27 cellular contexts compared by ENCODE assay signal in genomic region chr2:228417966-228418365, GRCh38.
DNase-seq lines count a peak whose midpoint lies in the region; ATAC-seq, FAIRE-seq and TF ChIP-seq lines count a peak whose summit lies in the region.
"Had no signal": no experiment of that assay in that cellular context is flagged by ENCODE, and none has a peak within 500 bp of the region (broad histone marks: within the 10 kb centered on the region; RNA-seq: fewer than 3 reads in every experiment).

No MANE protein-coding gene starts in this region.

- H3K27me3 ChIP-seq in RWPE2 (ENCODE audit: insufficient read depth, poor library complexity, severe bottlenecking) (no peaks in the 10 kb centered on the region), right atrium auricular region (no peaks in the 10 kb centered on the region)
- H3K27me3 ChIP-seq: ascending aorta, hepatocyte had no signal

- peak; percentile 12; the same call in 1 of the 3 replicates for ATAC-seq in RWPE2 (ENCODE audit: low read depth)
- ATAC-seq: stimulated activated naive CD8-positive, alpha-beta T cell treated with anti-CD3 and anti-CD28 coated beads, Interleukin-15, amount 100 ng/mL, for 72 hours had no signal

- no peaks in the 10 kb centered on the region for H3K36me3 ChIP-seq in RWPE2 (ENCODE audit: low read depth)
- no peaks in the 10 kb centered on the region for H3K36me3 ChIP-seq in right atrium auricular region
- H3K36me3 ChIP-seq: ascending aorta had no signal

- no peak overlapping the region for H3K27ac ChIP-seq in RWPE2 (ENCODE audit: poor library complexity, severe bottlenecking)
- H3K27ac ChIP-seq in right atrium auricular region: no peak overlapping the region
- H3K27ac ChIP-seq: A549, ascending aorta, hepatocyte had no signal

- DNase-seq in A172 (ENCODE audit: low spot score) (peak; percentile 24), H4 (ENCODE audit: low spot score) (peak; percentile 65), RWPE2 (ENCODE audit: low spot score) (no peak), iris pigment epithelial cell (ENCODE audit: low read depth) (peak; percentile 4), Kasumi-1 (lab: John Stamatoyannopoulos, UW) (no peak), D721Med (ENCODE audit: insufficient read length, low spot score) (no peak), right atrium auricular region (ENCODE audit: low spot score) (no peak)
- DNase-seq in activated T-cell treated with anti-CD3 and anti-CD28 coated beads, Interleukin-2, amount 50 U/mL, for 24 hours: no peak
- DNase-seq: activated CD4-positive, alpha-beta T cell treated with anti-CD3 and anti-CD28 coated beads, Interleukin-2, amount 50 U/mL, for 48 hours; activated naive CD4-positive, alpha-beta T cell treated with Interleukin-2 at 50 U/mL for 16 hours; activated T-cell treated with anti-CD3 and anti-CD28 coated beads for 4 hours; DMS153; KG1; kidney; NCI-H1092 treated with DMSO at 0.1 percent for 48 hours; NCI-H2107; NCI-H526; posterior cingulate gyrus; SIG-M5; small intestine; stimulated activated CD4-positive, alpha-beta T cell treated with anti-CD3 and anti-CD28 coated beads, Interleukin-4, amount 100 ng/mL, for 1 hour; stimulated activated naive CD8-positive, alpha-beta T cell treated with anti-CD3 and anti-CD28 coated beads, Interleukin-15, amount 100 ng/mL, for 72 hours; T-helper 1 cell; trophoblast cell had no signal

- TF ChIP-seq CTCF in RWPE2 (IDR thresholded peaks at IDR 0.05; ENCODE audit: poor library complexity, severe bottlenecking) (no peak), D721Med (IDR thresholded peaks at IDR 0.05; ENCODE audit: insufficient read depth, missing control alignments) (no peak), right atrium auricular region (IDR thresholded peaks at IDR 0.05) (no peak)

- H3K4me3 Mint-ChIP-seq in activated T-cell treated with anti-CD3 and anti-CD28 coated beads, Interleukin-2, amount 50 U/mL, for 24 hours: no peak overlapping the region
- H3K4me3 Mint-ChIP-seq: stimulated activated naive CD8-positive, alpha-beta T cell treated with anti-CD3 and anti-CD28 coated beads, Interleukin-15, amount 100 ng/mL, for 72 hours had no signal

- H3K4me1 ChIP-seq in RWPE2 (ENCODE audit: insufficient read depth, poor library complexity, severe bottlenecking) (peaks cover 6% of the 10 kb centered on the region), right atrium auricular region (no peaks in the 10 kb centered on the region)
- H3K4me1 ChIP-seq: A549, ascending aorta had no signal

- FAIRE-seq in D721Med (lab: Jason Lieb, UNC): no peak
- FAIRE-seq: A549, kidney, small intestine had no signal

- H3K4me3 ChIP-seq in RWPE2 (ENCODE audit: severe bottlenecking) (no peak overlapping the region), right atrium auricular region (no peak overlapping the region)
- H3K4me3 ChIP-seq: A549, ascending aorta, hepatocyte had no signal

- H3K4me1 Mint-ChIP-seq in activated T-cell treated with anti-CD3 and anti-CD28 coated beads, Interleukin-2, amount 50 U/mL, for 24 hours (ENCODE audit: low read depth): no peaks in the 10 kb centered on the region
- H3K4me1 Mint-ChIP-seq: stimulated activated naive CD8-positive, alpha-beta T cell treated with anti-CD3 and anti-CD28 coated beads, Interleukin-15, amount 100 ng/mL, for 72 hours had no signal

- no peaks in the 10 kb centered on the region for H3K36me3 Mint-ChIP-seq in activated T-cell treated with anti-CD3 and anti-CD28 coated beads, Interleukin-2, amount 50 U/mL, for 24 hours (ENCODE audit: low read depth)

- H3K9me3 ChIP-seq in RWPE2 (ENCODE audit: severe bottlenecking) (no peaks in the 10 kb centered on the region), right atrium auricular region (no peaks in the 10 kb centered on the region)
- H3K9me3 ChIP-seq: A549, ascending aorta had no signal

- peaks cover 9% of the 10 kb centered on the region for H3K9me3 Mint-ChIP-seq in activated T-cell treated with anti-CD3 and anti-CD28 coated beads, Interleukin-2, amount 50 U/mL, for 24 hours

- H3K27ac Mint-ChIP-seq in activated T-cell treated with anti-CD3 and anti-CD28 coated beads, Interleukin-2, amount 50 U/mL, for 24 hours: no peak overlapping the region

- no peaks in the 10 kb centered on the region for H3K27me3 Mint-ChIP-seq in activated T-cell treated with anti-CD3 and anti-CD28 coated beads, Interleukin-2, amount 50 U/mL, for 24 hours
- H3K27me3 Mint-ChIP-seq: stimulated activated naive CD8-positive, alpha-beta T cell treated with anti-CD3 and anti-CD28 coated beads, Interleukin-15, amount 100 ng/mL, for 72 hours had no signal

Comparison
In these comparisons a context has a peak if more than half of its experiments do, and no peak if none do; other contexts are left out.
1. DNase-seq: peak in A172 (single experiment), H4 (single experiment) and iris pigment epithelial cell (single experiment); none in RWPE2 (single experiment), Kasumi-1 (0 of 2), D721Med (single experiment), right atrium auricular region (single experiment) and activated T-cell treated with anti-CD3 and anti-CD28 coated beads, Interleukin-2, amount 50 U/mL, for 24 hours (single experiment).